ENCODE assay signal across 1 cellular context in genomic region chr4:46956451-46956850, GRCh38.
TF ChIP-seq lines count a peak whose summit lies in the region.

No MANE protein-coding gene starts in this region.

TF ChIP-seq in H1, 55 proteins besides CTCF, POLR2A, EP300 and RAD21:
- TF ChIP-seq SP1 (IDR thresholded peaks at IDR 0.05; ENCODE audit: low read depth, low read length), result no peak
